19 cellular contexts compared by ENCODE assay signal in genomic region chr16:66014221-66014620, GRCh38.
DNase-seq lines count a peak whose midpoint lies in the region; FAIRE-seq and TF ChIP-seq lines count a peak whose summit lies in the region.
"Had no signal": no experiment of that assay in that cellular context is flagged by ENCODE, and none has a peak within 500 bp of the region (broad histone marks: within the 10 kb centered on the region; RNA-seq: fewer than 3 reads in every experiment).

No MANE protein-coding gene starts in this region.

- H3K4me3 Mint-ChIP-seq in astrocyte (ENCODE audit: unreplicated experiment): no peak overlapping the region
- H3K4me3 Mint-ChIP-seq: CD4-positive, alpha-beta memory T cell had no signal

- H2AFZ ChIP-seq in astrocyte (ENCODE audit: low read depth, low read length): peak overlapping the region; percentile 14
- H2AFZ ChIP-seq: GM23248 had no signal

- H3K4me1 ChIP-seq in BLaER1 treated with 17β-estradiol and CSF1 and Interleukin-3, amounts not matched to agents 10 nM and 100 nM: peaks cover 0 to 21% (median 12%) of the 10 kb centered on the region in 10 experiments; a peak in 12 of 20 replicates
- no peaks in the 10 kb centered on the region for H3K4me1 ChIP-seq in astrocyte (ENCODE audit: insufficient read depth, low read length)

- H3K4me1 Mint-ChIP-seq in astrocyte (ENCODE audit: low read depth, unreplicated experiment): no peaks in the 10 kb centered on the region
- H3K4me1 Mint-ChIP-seq: CD4-positive, alpha-beta memory T cell had no signal

- no peak for TF ChIP-seq POLR2A in GM12892 (IDR thresholded peaks at IDR 0.05; ENCODE audit: low read depth, low read length)

- H3K79me2 ChIP-seq in astrocyte (ENCODE audit: insufficient read depth, low read length): no peaks in the 10 kb centered on the region

- no peak overlapping the region for H3K4me3 ChIP-seq in BLaER1 treated with 17β-estradiol and CSF1 and Interleukin-3, amounts not matched to agents 10 nM and 100 nM
- no peak overlapping the region for H3K4me3 ChIP-seq in astrocyte (ENCODE audit: insufficient read depth, low read depth, low read length)
- H3K4me3 ChIP-seq in fibroblast of mammary gland (ENCODE audit: control insufficient read depth, low read depth, low read length): no peak overlapping the region
- H3K4me3 ChIP-seq: GM23248 had no signal

- H3K27me3 ChIP-seq in BLaER1 treated with 17β-estradiol and CSF1 and Interleukin-3, amounts not matched to agents 10 nM and 100 nM: no peaks in the 10 kb centered on the region
- no peaks in the 10 kb centered on the region for H3K27me3 ChIP-seq in astrocyte (ENCODE audit: insufficient read depth, low read length)

- H3K9ac ChIP-seq in BLaER1 treated with 17β-estradiol and CSF1 and Interleukin-3, amounts not matched to agents 10 nM and 100 nM: no peak overlapping the region
- no peak overlapping the region for H3K9ac ChIP-seq in astrocyte (ENCODE audit: low read length)
- H3K9ac ChIP-seq: GM23248 had no signal

- FAIRE-seq in GM12892 (lab: Jason Lieb, UNC) (peak; percentile 78), astrocyte (lab: Jason Lieb, UNC) (no peak)
- FAIRE-seq: GM19239, H1 had no signal

- TF ChIP-seq CTCF in astrocyte (IDR thresholded peaks at IDR 0.05; ENCODE audit: insufficient read depth, low read depth, low read length) (no peak), fibroblast of mammary gland (conservative IDR thresholded peaks at IDR 0.05; ENCODE audit: control insufficient read depth, insufficient read depth, low read depth, low read length) (no peak)

- no peaks in the 10 kb centered on the region for H4K20me1 ChIP-seq in BLaER1 treated with 17β-estradiol and CSF1 and Interleukin-3, amounts not matched to agents 10 nM and 100 nM
- no peaks in the 10 kb centered on the region for H4K20me1 ChIP-seq in astrocyte (ENCODE audit: insufficient read depth, low read length)

- H3K27ac ChIP-seq in BLaER1 treated with 17β-estradiol and CSF1 and Interleukin-3, amounts not matched to agents 10 nM and 100 nM: no peak overlapping the region
- no peak overlapping the region for H3K27ac ChIP-seq in astrocyte (ENCODE audit: low read depth, low read length)
- H3K27ac ChIP-seq: GM23248 had no signal

- H3K36me3 ChIP-seq in BLaER1 treated with 17β-estradiol and CSF1 and Interleukin-3, amounts not matched to agents 10 nM and 100 nM: no peaks in the 10 kb centered on the region
- no peaks in the 10 kb centered on the region for H3K36me3 ChIP-seq in astrocyte (ENCODE audit: insufficient read depth, low read length)

- H3K4me2 ChIP-seq in BLaER1 treated with 17β-estradiol and CSF1 and Interleukin-3, amounts not matched to agents 10 nM and 100 nM: peak overlapping the region in 9 of 11 experiments; percentile 7 to 25 (median 20); a peak in 10 of 22 replicates
- H3K4me2 ChIP-seq in astrocyte (ENCODE audit: low read length): no peak overlapping the region

- no peak overlapping the region for H3K27ac Mint-ChIP-seq in astrocyte (ENCODE audit: unreplicated experiment)
- H3K27ac Mint-ChIP-seq: CD4-positive, alpha-beta memory T cell had no signal

- peaks cover 4% of the 10 kb centered on the region for H3K36me3 Mint-ChIP-seq in astrocyte (ENCODE audit: low read depth, unreplicated experiment)
- H3K36me3 Mint-ChIP-seq: CD4-positive, alpha-beta memory T cell had no signal

- DNase-seq in GM12892 (ENCODE audit: insufficient read length) (no peak), astrocyte (ENCODE audit: low read depth) (no peak), fibroblast of mammary gland (ENCODE audit: low read depth) (peak; percentile 58), cortex of kidney (lab: John Stamatoyannopoulos, UW) (no peak), NCI-H1694 treated with DMSO at 0.1 percent for 48 hours (lab: John Stamatoyannopoulos, UW) (no peak), C1 segment of cervical spinal cord (lab: John Stamatoyannopoulos, UW) (no peak), SK-N-DZ (ENCODE audit: low spot score) (no peak)
- DNase-seq: Calu3; CD4-positive, alpha-beta memory T cell; COR-L47; DMS53; DMS79 treated with DMSO at 0.1 percent for 48 hours; GF-D8; GM23248; H7; HCEC 1CT had no signal

- peaks cover 6% of the 10 kb centered on the region for H3K9me3 Mint-ChIP-seq in astrocyte (ENCODE audit: unreplicated experiment)

- H3K27me3 Mint-ChIP-seq in astrocyte (ENCODE audit: low read depth, unreplicated experiment): peaks cover 16% of the 10 kb centered on the region

- H3K9me3 ChIP-seq in BLaER1 treated with 17β-estradiol and CSF1 and Interleukin-3, amounts not matched to agents 10 nM and 100 nM (replicated peaks in 1 of 11): peaks cover 0 to 2% (median 0%) of the 10 kb centered on the region in 11 experiments; a peak in 3 of 22 replicates
- H3K9me3 ChIP-seq in astrocyte (ENCODE audit: insufficient read depth, low read depth, low read length): no peaks in the 10 kb centered on the region
